Comparison of ENCODE assay signal across 16 cellular contexts in genomic region chr9:24464321-24464951, GRCh38.
DNase-seq lines count a peak whose midpoint lies in the region; ATAC-seq and TF ChIP-seq lines count a peak whose summit lies in the region.
"Had no signal": no experiment of that assay in that cellular context is flagged by ENCODE, and none has a peak within 500 bp of the region (broad histone marks: within the 10 kb centered on the region; RNA-seq: fewer than 3 reads in every experiment).

No MANE protein-coding gene starts in this region.

- H3K4me3 ChIP-seq in GM23248, result no peak overlapping the region
- no peak overlapping the region for H3K4me3 ChIP-seq in effector memory CD4-positive, alpha-beta T cell (ENCODE audit: insufficient read depth, low read depth, low read length, poor library complexity, severe bottlenecking)
- H3K4me3 ChIP-seq: ascending aorta, SJSA1 had no signal

- no peaks in the 10 kb centered on the region for H3K4me1 Mint-ChIP-seq in osteocyte (ENCODE audit: unreplicated experiment)

- no peak overlapping the region for H2AFZ ChIP-seq in GM23248

- 6 to 8% methylated on average over 2 of the region's 2 CpGs for WGBS in GM23248 (ENCODE audit: low coverage in 1 of 2, low lambda C conversion rate in 2 of 2, missing lambda C conversion rate in 2 of 2), 2 experiments

- H3K4me3 Mint-ChIP-seq in osteocyte (ENCODE audit: unreplicated experiment), result no peak overlapping the region
- H3K4me3 Mint-ChIP-seq: activated CD8-positive, alpha-beta T cell treated with anti-CD3 and anti-CD28 coated beads for 36 hours; activated T-helper 1 cell treated with anti-CD3 and anti-CD28 coated beads, Interleukin-12 subunit alpha, Interleukin-12 subunit beta, Interleukin-2, Interleukin-4 antibody, amounts not matched to agents 30 ng/mL and 10 ng/mL and 1 ng/mL, durations not matched to agents 14 hours and 24 hours and 36 hours; effector memory CD8-positive, alpha-beta T cell had no signal

- no peaks in the 10 kb centered on the region for H3K27me3 Mint-ChIP-seq in osteocyte (ENCODE audit: unreplicated experiment)
- H3K27me3 Mint-ChIP-seq: activated CD8-positive, alpha-beta T cell treated with anti-CD3 and anti-CD28 coated beads for 36 hours; effector memory CD8-positive, alpha-beta T cell had no signal

- DNase-seq in GM23248 (peak; percentile 0), NCI-H226 (peak; percentile 5), dermis blood vessel endothelial cell (peak; percentile 0), kidney tubule cell (ENCODE audit: low spot score) (peak; percentile 81), osteocyte (ENCODE audit: extremely low spot score, unreplicated experiment) (no peak), cerebellum (ENCODE audit: low spot score) (no peak)
- DNase-seq in effector memory CD4-positive, alpha-beta T cell, result no peak
- DNase-seq: activated CD8-positive, alpha-beta T cell treated with anti-CD3 and anti-CD28 coated beads for 36 hours; Caco-2; effector memory CD8-positive, alpha-beta T cell; KBM-7; left cardiac atrium had no signal

- no peaks in the 10 kb centered on the region for H3K36me3 Mint-ChIP-seq in osteocyte (ENCODE audit: unreplicated experiment)

- peaks cover 17% of the 10 kb centered on the region for H3K9me3 Mint-ChIP-seq in osteocyte (ENCODE audit: unreplicated experiment)

- no peak overlapping the region for H3K27ac ChIP-seq in GM23248
- H3K27ac ChIP-seq in effector memory CD4-positive, alpha-beta T cell (ENCODE audit: insufficient read depth, low read length, poor library complexity, severe bottlenecking), result no peak overlapping the region
- H3K27ac ChIP-seq: ascending aorta, SJSA1 had no signal

- no peaks in the 10 kb centered on the region for H3K4me1 ChIP-seq in GM23248 (ENCODE audit: insufficient read depth)
- H3K4me1 ChIP-seq in effector memory CD4-positive, alpha-beta T cell (ENCODE audit: control insufficient read depth, insufficient read depth, low read length, poor library complexity, severe bottlenecking), result no peaks in the 10 kb centered on the region
- H3K4me1 ChIP-seq: ascending aorta, Caco-2, SJSA1 had no signal

- in situ Hi-C loops in GM23248 (cut with MboI), result no loop called here

- no peaks in the 10 kb centered on the region for H3K27me3 ChIP-seq in GM23248 (replicated peaks; ENCODE audit: insufficient read depth)
- no peaks in the 10 kb centered on the region for H3K27me3 ChIP-seq in effector memory CD4-positive, alpha-beta T cell (replicated peaks; ENCODE audit: control insufficient read depth, insufficient read depth, low read length, poor library complexity, severe bottlenecking)
- H3K27me3 ChIP-seq: ascending aorta, SJSA1 had no signal

- H3K9ac ChIP-seq in GM23248, result no peak overlapping the region

- TF ChIP-seq CTCF in osteocyte (IDR thresholded peaks at IDR 0.05), result no peak

- H4K20me1 ChIP-seq in GM23248 (ENCODE audit: insufficient read depth), result no peaks in the 10 kb centered on the region

- no peaks in the 10 kb centered on the region for H3K36me3 ChIP-seq in GM23248 (ENCODE audit: low read depth)
- H3K36me3 ChIP-seq in effector memory CD4-positive, alpha-beta T cell (ENCODE audit: control insufficient read depth, insufficient read depth, low read length), result no peaks in the 10 kb centered on the region
- H3K36me3 ChIP-seq: ascending aorta, SJSA1 had no signal

- no peaks in the 10 kb centered on the region for H3K79me2 ChIP-seq in GM23248 (ENCODE audit: insufficient read depth)

- ATAC-seq in GM21723 (IDR thresholded peaks at IDR 0.05; ENCODE audit: unreplicated experiment), result no peak
- ATAC-seq: activated CD8-positive, alpha-beta T cell treated with anti-CD3 and anti-CD28 coated beads for 36 hours; effector memory CD8-positive, alpha-beta T cell; left cardiac atrium had no signal

- no peaks in the 10 kb centered on the region for H3K9me2 ChIP-seq in GM23248 (ENCODE audit: insufficient read depth)

- H3K27ac Mint-ChIP-seq in osteocyte (ENCODE audit: unreplicated experiment), result no peak overlapping the region
- H3K27ac Mint-ChIP-seq: activated CD8-positive, alpha-beta T cell treated with anti-CD3 and anti-CD28 coated beads for 36 hours; activated T-helper 1 cell treated with anti-CD3 and anti-CD28 coated beads, Interleukin-12 subunit alpha, Interleukin-12 subunit beta, Interleukin-2, Interleukin-4 antibody, amounts not matched to agents 30 ng/mL and 10 ng/mL and 1 ng/mL, durations not matched to agents 14 hours and 24 hours and 36 hours; effector memory CD8-positive, alpha-beta T cell had no signal

- no peak overlapping the region for H3K4me2 ChIP-seq in GM23248 (ENCODE audit: unreplicated experiment)

- no peaks in the 10 kb centered on the region for H3F3A ChIP-seq in GM23248 (ENCODE audit: insufficient read depth)

- no peaks in the 10 kb centered on the region for H3K9me3 ChIP-seq in GM23248 (ENCODE audit: low read depth)
- no peaks in the 10 kb centered on the region for H3K9me3 ChIP-seq in effector memory CD4-positive, alpha-beta T cell (ENCODE audit: control insufficient read depth, low read length)
- H3K9me3 ChIP-seq: ascending aorta, Caco-2, SJSA1 had no signal

Comparison
In these comparisons a context has a peak if more than half of its experiments do, and no peak if none do; other contexts are left out.
1. DNase-seq: peak in GM23248 (single experiment), NCI-H226 (single experiment), dermis blood vessel endothelial cell (single experiment) and kidney tubule cell (single experiment); none in osteocyte (single experiment), effector memory CD4-positive, alpha-beta T cell (0 of 3) and cerebellum (single experiment).